In genomic region chr6:593139-593906, GRCh38 we compare ENCODE assay signal across 8 cellular contexts.
DNase-seq lines count a peak whose midpoint lies in the region; ATAC-seq lines count a peak whose summit lies in the region.

No MANE protein-coding gene starts in this region.

- H3K36me3 ChIP-seq in H7 (replicated peaks; ENCODE audit: control insufficient read depth, insufficient read depth, low read length): peaks cover 11% of the 10 kb centered on the region
- peaks cover 57% of the 10 kb centered on the region for H3K36me3 ChIP-seq in effector memory CD4-positive, alpha-beta T cell (ENCODE audit: control insufficient read depth, insufficient read depth, low read length)

- no peak overlapping the region for H3K4me3 Mint-ChIP-seq in activated CD4-positive, alpha-beta memory T cell treated with anti-CD3 and anti-CD28 coated beads, Interleukin-2, amount 10 ng/mL, durations not matched to agents 7 days and 5 days
- H3K4me3 Mint-ChIP-seq in stimulated activated memory B cell treated with anti-CD40 and anti-IgM and Interleukin-4, amounts not matched to agents 10 μg/mL and 1 μg/mL and 100 μg/mL, for 72 hours: no peak overlapping the region

- H3K27ac ChIP-seq in effector memory CD4-positive, alpha-beta T cell (ENCODE audit: insufficient read depth, low read length, poor library complexity, severe bottlenecking): no peak overlapping the region

- peaks cover 38% of the 10 kb centered on the region for H3K36me3 Mint-ChIP-seq in activated CD4-positive, alpha-beta memory T cell treated with anti-CD3 and anti-CD28 coated beads, Interleukin-2, amount 10 ng/mL, durations not matched to agents 7 days and 5 days (ENCODE audit: low read depth)
- peaks cover 37% of the 10 kb centered on the region for H3K36me3 Mint-ChIP-seq in stimulated activated memory B cell treated with anti-CD40 and anti-IgM and Interleukin-4, amounts not matched to agents 10 μg/mL and 1 μg/mL and 100 μg/mL, for 72 hours

- no peaks in the 10 kb centered on the region for H3K27me3 ChIP-seq in H7 (ENCODE audit: control insufficient read depth, insufficient read depth, low read length)
- H3K27me3 ChIP-seq in effector memory CD4-positive, alpha-beta T cell (replicated peaks; ENCODE audit: control insufficient read depth, insufficient read depth, low read length, poor library complexity, severe bottlenecking): no peaks in the 10 kb centered on the region

- H3K4me1 Mint-ChIP-seq in activated CD4-positive, alpha-beta memory T cell treated with anti-CD3 and anti-CD28 coated beads, Interleukin-2, amount 10 ng/mL, durations not matched to agents 7 days and 5 days: peaks cover 16% of the 10 kb centered on the region
- H3K4me1 Mint-ChIP-seq in stimulated activated memory B cell treated with anti-CD40 and anti-IgM and Interleukin-4, amounts not matched to agents 10 μg/mL and 1 μg/mL and 100 μg/mL, for 72 hours: peaks cover 4% of the 10 kb centered on the region

- no peak overlapping the region for H3K4me3 ChIP-seq in H7 (ENCODE audit: insufficient read depth, low read depth, low read length)
- no peak overlapping the region for H3K4me3 ChIP-seq in effector memory CD4-positive, alpha-beta T cell (ENCODE audit: insufficient read depth, low read depth, low read length, poor library complexity, severe bottlenecking)

- DNase-seq in AML-193 (lab: John Stamatoyannopoulos, UW): peak; percentile 67 to 80
- peak; percentile 48 for DNase-seq in H7
- peak; percentile 54 for DNase-seq in NCI-H774 (lab: John Stamatoyannopoulos, UW)
- peak; percentile 70 for DNase-seq in activated CD4-positive, alpha-beta memory T cell treated with anti-CD3 and anti-CD28 coated beads, Interleukin-2, amount 10 ng/mL, durations not matched to agents 7 days and 5 days
- peak; percentile 18 to 54 (median 18) for DNase-seq in effector memory CD4-positive, alpha-beta T cell
- DNase-seq in myocyte (ENCODE audit: low read depth): peak; percentile 73
- DNase-seq in cortex of kidney (lab: John Stamatoyannopoulos, UW): no peak

- no peaks in the 10 kb centered on the region for H3K27me3 Mint-ChIP-seq in activated CD4-positive, alpha-beta memory T cell treated with anti-CD3 and anti-CD28 coated beads, Interleukin-2, amount 10 ng/mL, durations not matched to agents 7 days and 5 days
- H3K27me3 Mint-ChIP-seq in stimulated activated memory B cell treated with anti-CD40 and anti-IgM and Interleukin-4, amounts not matched to agents 10 μg/mL and 1 μg/mL and 100 μg/mL, for 72 hours: no peaks in the 10 kb centered on the region

- no peaks in the 10 kb centered on the region for H3K9me3 ChIP-seq in effector memory CD4-positive, alpha-beta T cell (ENCODE audit: control insufficient read depth, low read length)

- CTCF ChIA-PET in activated CD4-positive, alpha-beta memory T cell treated with anti-CD3 and anti-CD28 coated beads, Interleukin-2, amount 10 ng/mL, durations not matched to agents 7 days and 5 days (lab: Charles Lee): interaction anchor here (0.6 to 3.8 kb wide), 34 partner anchors 9 to 804 kb away, joined by 3 to 32 read pairs (median 4); no protein-coding TSS in a partner anchor

- no peaks in the 10 kb centered on the region for H3K9me3 Mint-ChIP-seq in activated CD4-positive, alpha-beta memory T cell treated with anti-CD3 and anti-CD28 coated beads, Interleukin-2, amount 10 ng/mL, durations not matched to agents 7 days and 5 days
- H3K9me3 Mint-ChIP-seq in stimulated activated memory B cell treated with anti-CD40 and anti-IgM and Interleukin-4, amounts not matched to agents 10 μg/mL and 1 μg/mL and 100 μg/mL, for 72 hours: no peaks in the 10 kb centered on the region

- POLR2A ChIA-PET in activated CD4-positive, alpha-beta memory T cell treated with anti-CD3 and anti-CD28 coated beads, Interleukin-2, amount 10 ng/mL, durations not matched to agents 7 days and 5 days (lab: Charles Lee): interaction anchor here (1.2 to 1.9 kb wide), 4 partner anchors 100 to 204 kb away, joined by 3 to 8 read pairs (median 6); partner anchors contain the start of genes EXOC2 and IRF4

- no peak overlapping the region for H3K27ac Mint-ChIP-seq in activated CD4-positive, alpha-beta memory T cell treated with anti-CD3 and anti-CD28 coated beads, Interleukin-2, amount 10 ng/mL, durations not matched to agents 7 days and 5 days
- no peak overlapping the region for H3K27ac Mint-ChIP-seq in stimulated activated memory B cell treated with anti-CD40 and anti-IgM and Interleukin-4, amounts not matched to agents 10 μg/mL and 1 μg/mL and 100 μg/mL, for 72 hours

- ATAC-seq in stimulated activated memory B cell treated with anti-CD40 and anti-IgM and Interleukin-4, amounts not matched to agents 10 μg/mL and 1 μg/mL and 100 μg/mL, for 72 hours: peak; percentile 43

- H3K4me1 ChIP-seq in effector memory CD4-positive, alpha-beta T cell (ENCODE audit: control insufficient read depth, insufficient read depth, low read length, poor library complexity, severe bottlenecking): no peaks in the 10 kb centered on the region
